12 cellular contexts compared by ENCODE assay signal in the genomic region with DNA sequence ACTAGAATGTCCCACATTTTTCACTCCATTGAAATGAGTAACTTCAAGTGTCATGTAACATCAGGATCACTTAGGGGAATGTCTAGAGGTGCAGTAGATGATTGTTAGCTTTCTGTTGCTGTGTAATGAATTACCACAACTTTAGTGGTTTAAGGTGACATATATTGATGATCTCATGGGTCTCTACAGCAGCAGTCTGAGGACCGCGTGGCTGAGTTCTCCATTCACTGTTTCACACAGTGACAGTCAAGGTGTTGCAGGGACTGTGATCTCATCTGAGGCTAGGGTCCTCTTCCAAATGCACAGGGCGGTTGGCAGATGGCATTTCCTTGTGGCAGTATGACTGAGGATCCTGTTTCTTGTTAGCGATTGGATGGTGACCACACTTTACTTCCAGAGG.
DNase-seq lines count a peak whose midpoint lies in the region; ATAC-seq lines count a peak whose summit lies in the region.
"Had no signal": no experiment of that assay in that cellular context is flagged by ENCODE, and none has a peak within 500 bp of the region (broad histone marks: within the 10 kb centered on the region; RNA-seq: fewer than 3 reads in every experiment).

No MANE protein-coding gene starts in this region.

- H3K4me1 Mint-ChIP-seq in activated T-cell treated with anti-CD3 and anti-CD28 coated beads, Interleukin-2, amount 50 U/mL, for 72 hours (ENCODE audit: low read depth): peaks cover 64% of the 10 kb centered on the region

- no peaks in the 10 kb centered on the region for H3K4me1 ChIP-seq in neuronal stem cell (ENCODE audit: control insufficient read depth in 2 of 2, insufficient read depth in 1 of 2, low read depth in 1 of 2, low read length in 2 of 2)
- H3K4me1 ChIP-seq: tibial artery had no signal

- no peak overlapping the region for H2AK5ac ChIP-seq in neuronal stem cell (ENCODE audit: low read depth, low read length)

- H2BK15ac ChIP-seq in neuronal stem cell (ENCODE audit: low read length): no peak overlapping the region

- no CpG with 5 or more reads among the region's 4 CpGs for WGBS in neuronal stem cell (ENCODE audit: extremely low coverage in 2 of 2, insufficient read length in 2 of 2, insufficient replicate concordance in 1 of 2), 2 donors

- H3K27ac ChIP-seq in neuronal stem cell (replicated peaks; ENCODE audit: low read length): no peak overlapping the region
- H3K27ac ChIP-seq: brain microvascular endothelial cell, tibial artery had no signal

- H3K9ac ChIP-seq in neuronal stem cell (ENCODE audit: low read depth, low read length, poor library complexity): no peak overlapping the region

- peaks cover 0 to 3% of the 10 kb centered on the region in 2 donors for H3K9me3 Mint-ChIP-seq in activated T-cell treated with anti-CD3 and anti-CD28 coated beads, Interleukin-2, amount 50 U/mL, for 72 hours

- peak overlapping the region; percentile 99 for H3K27ac Mint-ChIP-seq in activated T-cell treated with anti-CD3 and anti-CD28 coated beads, Interleukin-2, amount 50 U/mL, for 72 hours

- H3K36me3 Mint-ChIP-seq in activated T-cell treated with anti-CD3 and anti-CD28 coated beads, Interleukin-2, amount 50 U/mL, for 72 hours (ENCODE audit: insufficient read depth in 2 of 2): peaks cover 13 to 24% of the 10 kb centered on the region in 2 donors

- peak overlapping the region; percentile 31 to 80 for H3K4me3 Mint-ChIP-seq in activated T-cell treated with anti-CD3 and anti-CD28 coated beads, Interleukin-2, amount 50 U/mL, for 72 hours

- H2BK12ac ChIP-seq in neuronal stem cell (ENCODE audit: low read length): no peak overlapping the region

- no peak overlapping the region for H4K91ac ChIP-seq in neuronal stem cell (ENCODE audit: low read depth, low read length, poor library complexity)

- DNase-seq in activated T-cell treated with anti-CD3 and anti-CD28 coated beads, Interleukin-2, amount 50 U/mL, for 72 hours: peak; percentile 59 to 68
- peak in 3 of 4 experiments; percentile 12 to 14 (median 13) for DNase-seq in stimulated activated CD4-positive, alpha-beta T cell treated with anti-CD3 and anti-CD28 coated beads, Interleukin-1b, Interleukin-23, amount 100 ng/mL, for 24 hours (ENCODE audit: low read depth in 4 of 4, low spot score in 1 of 4)
- DNase-seq in KG1 (lab: John Stamatoyannopoulos, UW): no peak
- DNase-seq in neuronal stem cell (ENCODE audit: low spot score): no peak
- no peak for DNase-seq in NCI-H446 treated with DMSO at 0.1 percent for 48 hours (lab: John Stamatoyannopoulos, UW)
- DNase-seq in COR-L47 (lab: John Stamatoyannopoulos, UW): no peak
- DNase-seq: brain microvascular endothelial cell, left lung, NCI-H1092 treated with DMSO at 0.1 percent for 48 hours, tibial artery had no signal

- peak; percentile 52 for ATAC-seq in GM19035 (IDR thresholded peaks at IDR 0.05; ENCODE audit: unreplicated experiment)
- peak; percentile 83 for ATAC-seq in HG03378 (IDR thresholded peaks at IDR 0.05; ENCODE audit: unreplicated experiment)
- ATAC-seq in activated T-cell treated with anti-CD3 and anti-CD28 coated beads, Interleukin-2, amount 50 U/mL, for 72 hours (replicated peaks in 1 of 2): peak; percentile 84 to 86
- ATAC-seq: left lung had no signal

- H3K14ac ChIP-seq in neuronal stem cell (ENCODE audit: low read length): no peak overlapping the region

- H2BK120ac ChIP-seq in neuronal stem cell (ENCODE audit: low read depth, low read length): no peak overlapping the region

- H3K4me2 ChIP-seq in neuronal stem cell (ENCODE audit: insufficient read depth, low read length, poor library complexity, severe bottlenecking): no peak overlapping the region

- no peaks in the 10 kb centered on the region for H3K27me3 ChIP-seq in neuronal stem cell (ENCODE audit: control insufficient read depth in 3 of 3, insufficient read depth in 3 of 3, low read depth in 1 of 3, low read length in 3 of 3)
- H3K27me3 ChIP-seq: brain microvascular endothelial cell, left lung, tibial artery had no signal

- H3K23ac ChIP-seq in neuronal stem cell (ENCODE audit: low read depth, low read length, poor library complexity): no peak overlapping the region

- H3K36me3 ChIP-seq in neuronal stem cell (replicated peaks in 1 of 2; ENCODE audit: control insufficient read depth in 2 of 2, insufficient read depth in 2 of 2, low read length in 2 of 2): no peaks in the 10 kb centered on the region
- H3K36me3 ChIP-seq: brain microvascular endothelial cell, left lung, tibial artery had no signal

- no peaks in the 10 kb centered on the region for H3K27me3 Mint-ChIP-seq in activated T-cell treated with anti-CD3 and anti-CD28 coated beads, Interleukin-2, amount 50 U/mL, for 72 hours (ENCODE audit: low read depth)

- no peak overlapping the region for H3K18ac ChIP-seq in neuronal stem cell (ENCODE audit: low read length)

- H2AFZ ChIP-seq in neuronal stem cell (ENCODE audit: low read length): no peak overlapping the region

- H2BK5ac ChIP-seq in neuronal stem cell (ENCODE audit: low read length): no peak overlapping the region

- no peaks in the 10 kb centered on the region for H3K79me1 ChIP-seq in neuronal stem cell (ENCODE audit: low read depth, low read length)

- H3K9me3 ChIP-seq in neuronal stem cell (replicated peaks in 1 of 2; ENCODE audit: control insufficient read depth in 2 of 2, insufficient read depth in 1 of 2, low read depth in 1 of 2, low read length in 2 of 2): peaks cover 0 to 4% of the 10 kb centered on the region in 2 donors
- H3K9me3 ChIP-seq: left lung, tibial artery had no signal

- no peak overlapping the region for H3K4me3 ChIP-seq in neuronal stem cell (ENCODE audit: low read length in 2 of 2)
- H3K4me3 ChIP-seq: left lung, tibial artery had no signal

- H3K4ac ChIP-seq in neuronal stem cell (ENCODE audit: low read length): no peak overlapping the region

- no peak overlapping the region for H4K8ac ChIP-seq in neuronal stem cell (ENCODE audit: low read depth, low read length)

Comparison
In these comparisons a context has a peak if more than half of its experiments do, and no peak if none do; other contexts are left out.
1. DNase-seq: peak in activated T-cell treated with anti-CD3 and anti-CD28 coated beads, Interleukin-2, amount 50 U/mL, for 72 hours (2 of 2) and stimulated activated CD4-positive, alpha-beta T cell treated with anti-CD3 and anti-CD28 coated beads, Interleukin-1b, Interleukin-23, amount 100 ng/mL, for 24 hours (3 of 4); none in KG1 (single experiment), neuronal stem cell (single experiment), NCI-H446 treated with DMSO at 0.1 percent for 48 hours (single experiment) and COR-L47 (single experiment).
2. Peak in every context shown above with its lines, with median percentiles within 50 percentile points of each other: ATAC-seq.